ENCODE assay signal across 5 cellular contexts in the genomic region with DNA sequence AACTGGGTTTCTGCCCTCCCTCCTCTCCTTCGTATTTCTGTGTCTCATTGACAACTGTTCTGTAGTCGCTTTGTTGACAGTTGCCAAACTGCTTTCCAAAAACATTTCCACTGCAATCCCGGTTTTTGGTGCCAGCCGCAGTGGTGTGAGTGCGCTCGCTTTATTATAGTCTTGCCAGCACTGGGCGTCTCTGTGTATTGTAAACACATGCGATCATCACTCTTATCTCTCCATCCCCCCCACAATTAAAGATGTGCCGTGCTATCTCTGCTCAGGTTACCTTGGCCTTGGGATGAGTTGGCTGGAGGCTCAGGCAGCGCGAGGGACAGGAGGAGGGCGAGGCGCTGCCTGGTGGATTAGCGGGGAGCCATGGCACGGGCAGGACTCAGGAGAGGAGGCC. TPM values are rescaled to one million over a fixed set of nuclear protein-coding genes. Genes with fewer than 3 reads are reported as not detected.
"Had no signal": no experiment of that assay in that cellular context is flagged by ENCODE, and none has a peak within 500 bp of the region (broad histone marks: within the 10 kb centered on the region; RNA-seq: fewer than 3 reads in every experiment).

No MANE protein-coding gene starts in this region.

RNA-seq across cellular contexts. Expression of a gene that starts 25.9 kb away (rescaled TPM):
- total RNA-seq: subcutaneous adipose tissue, temporal lobe, tibial nerve, urinary bladder, vagina had no signal
